ENCODE assay signal across 29 cellular contexts in the genomic region with DNA sequence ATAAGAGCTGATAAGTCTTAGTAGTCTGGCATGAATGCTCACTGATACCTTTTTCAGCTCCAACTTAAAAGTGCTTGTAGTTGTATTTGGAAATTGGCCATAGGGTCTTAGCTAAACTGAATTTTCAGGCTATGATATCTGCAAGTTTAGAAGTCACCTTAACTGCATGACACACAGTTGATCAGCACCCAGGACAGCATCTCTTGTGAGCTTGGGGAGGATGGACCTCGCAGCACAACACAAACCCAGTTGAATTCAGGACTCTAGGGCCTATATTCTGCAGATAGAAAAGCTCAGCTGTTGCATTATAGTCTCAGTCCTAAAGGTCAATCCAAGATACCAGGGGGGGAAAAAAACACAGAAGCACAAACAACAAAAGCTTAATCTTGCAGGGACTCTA.
DNase-seq lines count a peak whose midpoint lies in the region; ATAC-seq, FAIRE-seq and TF ChIP-seq lines count a peak whose summit lies in the region.
"Had no signal": no experiment of that assay in that cellular context is flagged by ENCODE, and none has a peak within 500 bp of the region (broad histone marks: within the 10 kb centered on the region; RNA-seq: fewer than 3 reads in every experiment).

No MANE protein-coding gene starts in this region.

- no peak overlapping the region for H3K4me3 Mint-ChIP-seq in neural progenitor cell
- H3K4me3 Mint-ChIP-seq in activated T-cell treated with anti-CD3 and anti-CD28 coated beads, Interleukin-2, amount 50 U/mL, for 72 hours = no peak overlapping the region
- H3K4me3 Mint-ChIP-seq: activated T-helper 1 cell treated with anti-CD3 and anti-CD28 coated beads, Interleukin-12 subunit alpha, Interleukin-12 subunit beta, Interleukin-2, Interleukin-4 antibody, amounts not matched to agents 30 ng/mL and 10 ng/mL and 1 ng/mL, durations not matched to agents 14 hours and 24 hours and 36 hours; CD4-positive, CD25-positive, alpha-beta regulatory T cell; mesothelial cell of epicardium; naive thymus-derived CD8-positive, alpha-beta T cell; T-helper 2 cell treated with Interferon-gamma antibody and Interleukin-4, amounts not matched to agents 5 μg/mL and 100 μg/mL, for 36 hours had no signal

- no peaks in the 10 kb centered on the region for H3K79me2 ChIP-seq in neural progenitor cell (ENCODE audit: low read depth)

- H3K27me3 ChIP-seq in H7 (ENCODE audit: control insufficient read depth, insufficient read depth, low read length) = no peaks in the 10 kb centered on the region
- no peaks in the 10 kb centered on the region for H3K27me3 ChIP-seq in bronchial epithelial cell (ENCODE audit: control insufficient read depth, insufficient read depth, low read length)
- H3K27me3 ChIP-seq in neural progenitor cell = no peaks in the 10 kb centered on the region
- H3K27me3 ChIP-seq: pancreas had no signal

- TF ChIP-seq CTCF in bronchial epithelial cell (IDR thresholded peaks at IDR 0.05; ENCODE audit: insufficient read depth, low read length, severe bottlenecking) = no peak
- TF ChIP-seq CTCF in neural progenitor cell (IDR thresholded peaks at IDR 0.05) = no peak

- H3K36me3 Mint-ChIP-seq in neural progenitor cell = no peaks in the 10 kb centered on the region
- no peaks in the 10 kb centered on the region for H3K36me3 Mint-ChIP-seq in activated T-cell treated with anti-CD3 and anti-CD28 coated beads, Interleukin-2, amount 50 U/mL, for 72 hours (ENCODE audit: insufficient read depth in 2 of 2)
- H3K36me3 Mint-ChIP-seq: CD4-positive, CD25-positive, alpha-beta regulatory T cell; mesothelial cell of epicardium; naive thymus-derived CD8-positive, alpha-beta T cell had no signal

- no peak overlapping the region for H3K27ac Mint-ChIP-seq in neural progenitor cell
- no peak overlapping the region for H3K27ac Mint-ChIP-seq in activated T-cell treated with anti-CD3 and anti-CD28 coated beads, Interleukin-2, amount 50 U/mL, for 72 hours
- H3K27ac Mint-ChIP-seq: activated T-helper 1 cell treated with anti-CD3 and anti-CD28 coated beads, Interleukin-12 subunit alpha, Interleukin-12 subunit beta, Interleukin-2, Interleukin-4 antibody, amounts not matched to agents 30 ng/mL and 10 ng/mL and 1 ng/mL, durations not matched to agents 14 hours and 24 hours and 36 hours; CD4-positive, CD25-positive, alpha-beta regulatory T cell; mesothelial cell of epicardium; naive thymus-derived CD8-positive, alpha-beta T cell; T-helper 2 cell treated with Interferon-gamma antibody and Interleukin-4, amounts not matched to agents 5 μg/mL and 100 μg/mL, for 36 hours had no signal

- no peak overlapping the region for H3K27ac ChIP-seq in neural progenitor cell
- H3K27ac ChIP-seq: epithelial cell of prostate, pancreas, thoracic aorta, WERI-Rb-1 had no signal

- DNase-seq in H7 = peak; percentile 22
- no peak for DNase-seq in bronchial epithelial cell (ENCODE audit: low read depth)
- DNase-seq in neural progenitor cell (ENCODE audit: low spot score) = peak; percentile 45
- DNase-seq in activated T-cell treated with anti-CD3 and anti-CD28 coated beads, Interleukin-2, amount 50 U/mL, for 72 hours = no peak
- no peak for DNase-seq in NCI-H524 treated with DMSO at 0.1 percent for 48 hours (lab: John Stamatoyannopoulos, UW)
- no peak for DNase-seq in frontal cortex (ENCODE audit: low spot score in 2 of 2)
- DNase-seq: activated CD4-positive, alpha-beta T cell treated with anti-CD3 and anti-CD28 coated beads, Interleukin-2, amount 50 U/mL, for 1 hour; activated naive CD4-positive, alpha-beta T cell treated with anti-CD3 and anti-CD28 coated beads, Interleukin-2, amount 50 U/mL, for 16 hours; anterior cingulate cortex; CD4-positive, CD25-positive, alpha-beta regulatory T cell; cerebellar nuclear complex; left colon; naive thymus-derived CD8-positive, alpha-beta T cell; NCI-H1105 treated with DMSO at 0.1 percent for 48 hours; NCI-H2029 treated with DMSO at 0.1 percent for 48 hours; NCI-H2227 treated with DMSO at 0.1 percent for 48 hours; NCI-H748 treated with DMSO at 0.1 percent for 48 hours; pancreas; right cardiac atrium; stimulated activated naive CD4-positive, alpha-beta T cell treated with Interleukin-2 at 50 U/mL for 16 hours; WERI-Rb-1 had no signal

- H2AFZ ChIP-seq in neural progenitor cell (replicated peaks) = no peak overlapping the region

- FAIRE-seq in bronchial epithelial cell (lab: Jason Lieb, UNC) = peak; percentile 23
- FAIRE-seq in frontal cortex (lab: Jason Lieb, UNC) = no peak
- FAIRE-seq: G401.6, GM18507, pancreas had no signal

- no peaks in the 10 kb centered on the region for H3K36me3 ChIP-seq in H7 (replicated peaks; ENCODE audit: control insufficient read depth, insufficient read depth, low read length)
- H3K36me3 ChIP-seq in bronchial epithelial cell (ENCODE audit: control insufficient read depth, insufficient read depth, low read length) = no peaks in the 10 kb centered on the region
- H3K36me3 ChIP-seq in neural progenitor cell = no peaks in the 10 kb centered on the region
- H3K36me3 ChIP-seq: pancreas, thoracic aorta, WERI-Rb-1 had no signal

- no peak overlapping the region for H3K4me2 ChIP-seq in neural progenitor cell

- H3K9me3 ChIP-seq in neural progenitor cell (ENCODE audit: low read depth) = no peaks in the 10 kb centered on the region
- H3K9me3 ChIP-seq: pancreas, thoracic aorta had no signal

- H3K9ac ChIP-seq in neural progenitor cell = no peak overlapping the region

- ATAC-seq in activated T-cell treated with anti-CD3 and anti-CD28 coated beads, Interleukin-2, amount 50 U/mL, for 72 hours (replicated peaks in 1 of 2) = no peak
- ATAC-seq: left colon; naive thymus-derived CD8-positive, alpha-beta T cell; pancreas; right cardiac atrium had no signal

- peaks cover 10% of the 10 kb centered on the region for H3K4me1 Mint-ChIP-seq in neural progenitor cell
- no peaks in the 10 kb centered on the region for H3K4me1 Mint-ChIP-seq in activated T-cell treated with anti-CD3 and anti-CD28 coated beads, Interleukin-2, amount 50 U/mL, for 72 hours (ENCODE audit: low read depth)
- H3K4me1 Mint-ChIP-seq: CD4-positive, CD25-positive, alpha-beta regulatory T cell; mesothelial cell of epicardium; naive thymus-derived CD8-positive, alpha-beta T cell had no signal

- H3K9me3 Mint-ChIP-seq in neural progenitor cell = no peaks in the 10 kb centered on the region
- no peaks in the 10 kb centered on the region for H3K9me3 Mint-ChIP-seq in activated T-cell treated with anti-CD3 and anti-CD28 coated beads, Interleukin-2, amount 50 U/mL, for 72 hours
- H3K9me3 Mint-ChIP-seq: activated T-helper 1 cell treated with anti-CD3 and anti-CD28 coated beads, Interleukin-12 subunit alpha, Interleukin-12 subunit beta, Interleukin-2, Interleukin-4 antibody, amounts not matched to agents 30 ng/mL and 10 ng/mL and 1 ng/mL, durations not matched to agents 14 hours and 24 hours and 36 hours; mesothelial cell of epicardium; T-helper 2 cell treated with Interferon-gamma antibody and Interleukin-4, amounts not matched to agents 5 μg/mL and 100 μg/mL, for 36 hours had no signal

- H3F3A ChIP-seq in neural progenitor cell (ENCODE audit: low read depth) = no peaks in the 10 kb centered on the region

- H3K27me3 Mint-ChIP-seq in neural progenitor cell (ENCODE audit: insufficient read depth, low read depth) = peaks cover 4% of the 10 kb centered on the region
- peaks cover 7% of the 10 kb centered on the region for H3K27me3 Mint-ChIP-seq in activated T-cell treated with anti-CD3 and anti-CD28 coated beads, Interleukin-2, amount 50 U/mL, for 72 hours (ENCODE audit: low read depth)
- H3K27me3 Mint-ChIP-seq: CD4-positive, CD25-positive, alpha-beta regulatory T cell had no signal

- H3K4me1 ChIP-seq in neural progenitor cell = peaks cover 8% of the 10 kb centered on the region
- H3K4me1 ChIP-seq: pancreas had no signal

- H3K4me3 ChIP-seq in H7 (ENCODE audit: insufficient read depth, low read depth, low read length) (no peak overlapping the region), bronchial epithelial cell (ENCODE audit: low read depth, low read length) (no peak overlapping the region), neural progenitor cell (no peak overlapping the region)
- H3K4me3 ChIP-seq: pancreas, thoracic aorta had no signal

- H4K20me1 ChIP-seq in neural progenitor cell (ENCODE audit: low read depth) = peaks cover 4% of the 10 kb centered on the region

TF ChIP-seq in PFSK-1, 5 proteins besides CTCF, POLR2A, EP300 and RAD21:
- TF ChIP-seq REST (IDR thresholded peaks at IDR 0.05; ENCODE audit: insufficient read depth in 1 of 2, low read depth in 2 of 2, low read length in 2 of 2) (peak; percentile 47 to 89; a peak in 3 of 4 replicates), FOXP2 (optimal IDR thresholded peaks at IDR 0.05; ENCODE audit: borderline replicate concordance, extremely low read depth, extremely low read length, insufficient read depth) (no peak)

Comparison
In these comparisons a context has a peak if more than half of its experiments do, and no peak if none do; other contexts are left out.
1. DNase-seq: peak in H7 (single experiment) and neural progenitor cell (single experiment); none in bronchial epithelial cell (single experiment), activated T-cell treated with anti-CD3 and anti-CD28 coated beads, Interleukin-2, amount 50 U/mL, for 72 hours (0 of 2), NCI-H524 treated with DMSO at 0.1 percent for 48 hours (single experiment) and frontal cortex (0 of 2).